ENCODE assay signal across 1 cellular context in the genomic region with DNA sequence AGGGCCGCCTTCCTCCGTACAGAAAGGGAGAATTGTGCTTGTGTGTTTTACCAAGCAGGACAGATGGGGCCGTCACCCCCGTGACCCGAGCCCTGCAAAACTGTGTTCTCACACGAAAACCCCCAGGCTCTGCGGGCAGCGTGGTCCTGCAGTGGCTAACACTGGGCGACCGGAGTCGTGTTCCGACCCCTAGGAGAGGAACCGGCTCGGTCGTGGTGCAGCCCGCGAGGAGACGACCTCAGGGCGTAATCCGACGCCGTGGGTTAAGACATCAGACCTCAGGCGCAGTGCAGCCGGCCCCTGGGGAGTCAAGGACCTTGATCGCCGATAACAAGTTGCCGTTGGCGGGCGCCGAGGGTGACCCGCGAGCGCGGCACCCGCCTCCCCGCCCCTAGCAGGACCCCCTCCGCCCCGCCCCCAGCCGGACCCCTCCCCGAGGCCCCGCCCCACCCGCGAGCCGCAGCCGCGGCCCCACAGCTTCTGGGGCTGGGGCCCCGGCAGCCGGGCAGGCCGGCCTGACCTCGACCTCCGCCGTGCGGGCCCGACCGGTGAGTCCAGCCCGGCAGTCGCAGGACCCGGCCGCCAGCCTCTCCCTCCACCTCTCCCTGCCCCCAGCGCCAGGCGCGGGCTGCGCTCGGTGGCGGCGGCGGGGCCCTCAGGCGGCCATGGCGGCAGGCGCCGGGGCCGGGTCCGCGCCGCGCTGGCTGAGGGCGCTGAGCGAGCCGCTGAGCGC.
TF ChIP-seq lines count a peak whose summit lies in the region.

Gene CHPT1, plus strand, starts transcription at position 444 of the 733 bp plus-strand sequence. Its CDS starts 222 bp downstream, at position 666.

TF ChIP-seq in HepG2, 621 proteins besides CTCF, POLR2A, EP300 and RAD21 (continued from another document and continues in another):
- TF ChIP-seq ZNF672 (CRISPR knock-in tag; IDR thresholded peaks at IDR 0.05) (no peak; the same call in 1 of the 2 replicates), ZNF543 (CRISPR knock-in tag; IDR thresholded peaks at IDR 0.05) (no peak), EED (CRISPR knock-in tag; IDR thresholded peaks at IDR 0.05) (no peak), NBN (conservative IDR thresholded peaks at IDR 0.05) (no peak), ZMAT3 (CRISPR knock-in tag; conservative IDR thresholded peaks at IDR 0.05) (peak; percentile 47; the same call in 1 of the 2 replicates), ZNF232 (CRISPR knock-in tag; IDR thresholded peaks at IDR 0.05; ENCODE audit: borderline replicate concordance) (peak; percentile 81; the same call in 1 of the 2 replicates), SIX4 (CRISPR knock-in tag; IDR thresholded peaks at IDR 0.05) (peak; percentile 95), CHD2 (IDR thresholded peaks at IDR 0.05; ENCODE audit: low read depth, low read length) (no peak), ZFP36 (IDR thresholded peaks at IDR 0.05; ENCODE audit: borderline replicate concordance, low read depth, low read length, partially characterized antibody) (no peak), MEIS2 (CRISPR knock-in tag; IDR thresholded peaks at IDR 0.05) (0 out of 2 replicates have a peak, but pooled peaks have one; percentile 19), ZSCAN29 (CRISPR knock-in tag; conservative IDR thresholded peaks at IDR 0.05) (no peak), CEBPG (CRISPR knock-in tag; IDR thresholded peaks at IDR 0.05) (peak; percentile 44; the same call in 1 of the 2 replicates), IRF9 (CRISPR knock-in tag; IDR thresholded peaks at IDR 0.05; ENCODE audit: borderline replicate concordance) (no peak), ZMAT5 (CRISPR knock-in tag; IDR thresholded peaks at IDR 0.05; ENCODE audit: borderline replicate concordance, low read depth) (no peak), YEATS4 (CRISPR knock-in tag; IDR thresholded peaks at IDR 0.05; ENCODE audit: borderline replicate concordance) (peak; percentile 56; the same call in 1 of the 2 replicates), TARDBP (CRISPR knock-in tag; IDR thresholded peaks at IDR 0.05) (no peak), ZNF260 (CRISPR knock-in tag; IDR thresholded peaks at IDR 0.05; ENCODE audit: borderline replicate concordance, low read depth) (no peak), MATR3 (CRISPR knock-in tag; IDR thresholded peaks at IDR 0.05) (no peak), BRCA1 (CRISPR knock-in tag; IDR thresholded peaks at IDR 0.05) (peak; percentile 89), GMEB2 (CRISPR knock-in tag; IDR thresholded peaks at IDR 0.05; ENCODE audit: low read depth) (no peak), EHMT2 (IDR thresholded peaks at IDR 0.05; ENCODE audit: borderline replicate concordance, low read depth, low read length) (no peak), TFDP1 (CRISPR knock-in tag; IDR thresholded peaks at IDR 0.05; ENCODE audit: borderline replicate concordance) (no peak; the same call in 1 of the 2 replicates), ZNF383 (CRISPR knock-in tag; IDR thresholded peaks at IDR 0.05; ENCODE audit: borderline replicate concordance) (no peak), MXI1 (IDR thresholded peaks at IDR 0.05; ENCODE audit: borderline replicate concordance, low read depth, low read length) (peak; percentile 8; the same call in 2 of the 3 replicates), ZNF556 (CRISPR knock-in tag; IDR thresholded peaks at IDR 0.05; ENCODE audit: borderline replicate concordance) (no peak), SNRNP70 (IDR thresholded peaks at IDR 0.05; ENCODE audit: low read depth, low read length) (no peak), GTF2F1 (IDR thresholded peaks at IDR 0.05; ENCODE audit: low read length) (no peak), SETDB1 (CRISPR knock-in tag; IDR thresholded peaks at IDR 0.05; ENCODE audit: borderline replicate concordance) (no peak), THYN1 (CRISPR knock-in tag; IDR thresholded peaks at IDR 0.05; ENCODE audit: borderline replicate concordance, low read depth) (no peak), LCORL (IDR thresholded peaks at IDR 0.05) (no peak), LCORL (CRISPR knock-in tag; IDR thresholded peaks at IDR 0.05) (peak; percentile 49; the same call in 1 of the 2 replicates)
- TF ChIP-seq, protein P1, sequence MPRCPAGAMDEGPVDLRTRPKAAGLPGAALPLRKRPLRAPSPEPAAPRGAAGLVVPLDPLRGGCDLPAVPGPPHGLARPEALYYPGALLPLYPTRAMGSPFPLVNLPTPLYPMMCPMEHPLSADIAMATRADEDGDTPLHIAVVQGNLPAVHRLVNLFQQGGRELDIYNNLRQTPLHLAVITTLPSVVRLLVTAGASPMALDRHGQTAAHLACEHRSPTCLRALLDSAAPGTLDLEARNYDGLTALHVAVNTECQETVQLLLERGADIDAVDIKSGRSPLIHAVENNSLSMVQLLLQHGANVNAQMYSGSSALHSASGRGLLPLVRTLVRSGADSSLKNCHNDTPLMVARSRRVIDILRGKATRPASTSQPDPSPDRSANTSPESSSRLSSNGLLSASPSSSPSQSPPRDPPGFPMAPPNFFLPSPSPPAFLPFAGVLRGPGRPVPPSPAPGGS (CRISPR knock-in tag; IDR thresholded peaks at IDR 0.05): no peak
- TF ChIP-seq, protein P2, sequence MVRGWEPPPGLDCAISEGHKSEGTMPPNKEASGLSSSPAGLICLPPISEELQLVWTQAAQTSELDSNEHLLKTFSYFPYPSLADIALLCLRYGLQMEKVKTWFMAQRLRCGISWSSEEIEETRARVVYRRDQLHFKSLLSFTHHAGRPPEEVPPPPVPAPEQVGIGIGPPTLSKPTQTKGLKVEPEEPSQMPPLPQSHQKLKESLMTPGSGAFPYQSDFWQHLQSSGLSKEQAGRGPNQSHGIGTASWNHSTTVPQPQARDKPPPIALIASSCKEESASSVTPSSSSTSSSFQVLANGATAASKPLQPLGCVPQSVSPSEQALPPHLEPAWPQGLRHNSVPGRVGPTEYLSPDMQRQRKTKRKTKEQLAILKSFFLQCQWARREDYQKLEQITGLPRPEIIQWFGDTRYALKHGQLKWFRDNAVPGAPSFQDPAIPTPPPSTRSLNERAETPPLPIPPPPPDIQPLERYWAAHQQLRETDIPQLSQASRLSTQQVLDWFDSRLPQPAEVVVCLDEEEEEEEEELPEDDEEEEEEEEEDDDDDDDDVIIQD (CRISPR knock-in tag; IDR thresholded peaks at IDR 0.05; ENCODE audit: low read depth): no peak
- TF ChIP-seq, protein P3, sequence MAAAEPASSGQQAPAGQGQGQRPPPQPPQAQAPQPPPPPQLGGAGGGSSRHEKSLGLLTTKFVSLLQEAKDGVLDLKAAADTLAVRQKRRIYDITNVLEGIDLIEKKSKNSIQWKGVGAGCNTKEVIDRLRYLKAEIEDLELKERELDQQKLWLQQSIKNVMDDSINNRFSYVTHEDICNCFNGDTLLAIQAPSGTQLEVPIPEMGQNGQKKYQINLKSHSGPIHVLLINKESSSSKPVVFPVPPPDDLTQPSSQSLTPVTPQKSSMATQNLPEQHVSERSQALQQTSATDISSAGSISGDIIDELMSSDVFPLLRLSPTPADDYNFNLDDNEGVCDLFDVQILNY (CRISPR knock-in tag; conservative IDR thresholded peaks at IDR 0.05): no peak
- TF ChIP-seq, protein P4, sequence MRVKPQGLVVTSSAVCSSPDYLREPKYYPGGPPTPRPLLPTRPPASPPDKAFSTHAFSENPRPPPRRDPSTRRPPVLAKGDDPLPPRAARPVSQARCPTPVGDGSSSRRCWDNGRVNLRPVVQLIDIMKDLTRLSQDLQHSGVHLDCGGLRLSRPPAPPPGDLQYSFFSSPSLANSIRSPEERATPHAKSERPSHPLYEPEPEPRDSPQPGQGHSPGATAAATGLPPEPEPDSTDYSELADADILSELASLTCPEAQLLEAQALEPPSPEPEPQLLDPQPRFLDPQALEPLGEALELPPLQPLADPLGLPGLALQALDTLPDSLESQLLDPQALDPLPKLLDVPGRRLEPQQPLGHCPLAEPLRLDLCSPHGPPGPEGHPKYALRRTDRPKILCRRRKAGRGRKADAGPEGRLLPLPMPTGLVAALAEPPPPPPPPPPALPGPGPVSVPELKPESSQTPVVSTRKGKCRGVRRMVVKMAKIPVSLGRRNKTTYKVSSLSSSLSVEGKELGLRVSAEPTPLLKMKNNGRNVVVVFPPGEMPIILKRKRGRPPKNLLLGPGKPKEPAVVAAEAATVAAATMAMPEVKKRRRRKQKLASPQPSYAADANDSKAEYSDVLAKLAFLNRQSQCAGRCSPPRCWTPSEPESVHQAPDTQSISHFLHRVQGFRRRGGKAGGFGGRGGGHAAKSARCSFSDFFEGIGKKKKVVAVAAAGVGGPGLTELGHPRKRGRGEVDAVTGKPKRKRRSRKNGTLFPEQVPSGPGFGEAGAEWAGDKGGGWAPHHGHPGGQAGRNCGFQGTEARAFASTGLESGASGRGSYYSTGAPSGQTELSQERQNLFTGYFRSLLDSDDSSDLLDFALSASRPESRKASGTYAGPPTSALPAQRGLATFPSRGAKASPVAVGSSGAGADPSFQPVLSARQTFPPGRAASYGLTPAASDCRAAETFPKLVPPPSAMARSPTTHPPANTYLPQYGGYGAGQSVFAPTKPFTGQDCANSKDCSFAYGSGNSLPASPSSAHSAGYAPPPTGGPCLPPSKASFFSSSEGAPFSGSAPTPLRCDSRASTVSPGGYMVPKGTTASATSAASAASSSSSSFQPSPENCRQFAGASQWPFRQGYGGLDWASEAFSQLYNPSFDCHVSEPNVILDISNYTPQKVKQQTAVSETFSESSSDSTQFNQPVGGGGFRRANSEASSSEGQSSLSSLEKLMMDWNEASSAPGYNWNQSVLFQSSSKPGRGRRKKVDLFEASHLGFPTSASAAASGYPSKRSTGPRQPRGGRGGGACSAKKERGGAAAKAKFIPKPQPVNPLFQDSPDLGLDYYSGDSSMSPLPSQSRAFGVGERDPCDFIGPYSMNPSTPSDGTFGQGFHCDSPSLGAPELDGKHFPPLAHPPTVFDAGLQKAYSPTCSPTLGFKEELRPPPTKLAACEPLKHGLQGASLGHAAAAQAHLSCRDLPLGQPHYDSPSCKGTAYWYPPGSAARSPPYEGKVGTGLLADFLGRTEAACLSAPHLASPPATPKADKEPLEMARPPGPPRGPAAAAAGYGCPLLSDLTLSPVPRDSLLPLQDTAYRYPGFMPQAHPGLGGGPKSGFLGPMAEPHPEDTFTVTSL (CRISPR knock-in tag; IDR thresholded peaks at IDR 0.05; ENCODE audit: borderline replicate concordance): no peak
- TF ChIP-seq, protein P5, sequence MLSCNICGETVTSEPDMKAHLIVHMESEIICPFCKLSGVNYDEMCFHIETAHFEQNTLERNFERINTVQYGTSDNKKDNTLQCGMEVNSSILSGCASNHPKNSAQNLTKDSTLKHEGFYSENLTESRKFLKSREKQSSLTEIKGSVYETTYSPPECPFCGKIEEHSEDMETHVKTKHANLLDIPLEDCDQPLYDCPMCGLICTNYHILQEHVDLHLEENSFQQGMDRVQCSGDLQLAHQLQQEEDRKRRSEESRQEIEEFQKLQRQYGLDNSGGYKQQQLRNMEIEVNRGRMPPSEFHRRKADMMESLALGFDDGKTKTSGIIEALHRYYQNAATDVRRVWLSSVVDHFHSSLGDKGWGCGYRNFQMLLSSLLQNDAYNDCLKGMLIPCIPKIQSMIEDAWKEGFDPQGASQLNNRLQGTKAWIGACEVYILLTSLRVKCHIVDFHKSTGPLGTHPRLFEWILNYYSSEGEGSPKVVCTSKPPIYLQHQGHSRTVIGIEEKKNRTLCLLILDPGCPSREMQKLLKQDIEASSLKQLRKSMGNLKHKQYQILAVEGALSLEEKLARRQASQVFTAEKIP (CRISPR knock-in tag; IDR thresholded peaks at IDR 0.05; ENCODE audit: borderline replicate concordance): no peak
- TF ChIP-seq, protein P6, sequence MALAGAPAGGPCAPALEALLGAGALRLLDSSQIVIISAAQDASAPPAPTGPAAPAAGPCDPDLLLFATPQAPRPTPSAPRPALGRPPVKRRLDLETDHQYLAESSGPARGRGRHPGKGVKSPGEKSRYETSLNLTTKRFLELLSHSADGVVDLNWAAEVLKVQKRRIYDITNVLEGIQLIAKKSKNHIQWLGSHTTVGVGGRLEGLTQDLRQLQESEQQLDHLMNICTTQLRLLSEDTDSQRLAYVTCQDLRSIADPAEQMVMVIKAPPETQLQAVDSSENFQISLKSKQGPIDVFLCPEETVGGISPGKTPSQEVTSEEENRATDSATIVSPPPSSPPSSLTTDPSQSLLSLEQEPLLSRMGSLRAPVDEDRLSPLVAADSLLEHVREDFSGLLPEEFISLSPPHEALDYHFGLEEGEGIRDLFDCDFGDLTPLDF (CRISPR knock-in tag; IDR thresholded peaks at IDR 0.05): peak; percentile 81
- TF ChIP-seq, protein P7, sequence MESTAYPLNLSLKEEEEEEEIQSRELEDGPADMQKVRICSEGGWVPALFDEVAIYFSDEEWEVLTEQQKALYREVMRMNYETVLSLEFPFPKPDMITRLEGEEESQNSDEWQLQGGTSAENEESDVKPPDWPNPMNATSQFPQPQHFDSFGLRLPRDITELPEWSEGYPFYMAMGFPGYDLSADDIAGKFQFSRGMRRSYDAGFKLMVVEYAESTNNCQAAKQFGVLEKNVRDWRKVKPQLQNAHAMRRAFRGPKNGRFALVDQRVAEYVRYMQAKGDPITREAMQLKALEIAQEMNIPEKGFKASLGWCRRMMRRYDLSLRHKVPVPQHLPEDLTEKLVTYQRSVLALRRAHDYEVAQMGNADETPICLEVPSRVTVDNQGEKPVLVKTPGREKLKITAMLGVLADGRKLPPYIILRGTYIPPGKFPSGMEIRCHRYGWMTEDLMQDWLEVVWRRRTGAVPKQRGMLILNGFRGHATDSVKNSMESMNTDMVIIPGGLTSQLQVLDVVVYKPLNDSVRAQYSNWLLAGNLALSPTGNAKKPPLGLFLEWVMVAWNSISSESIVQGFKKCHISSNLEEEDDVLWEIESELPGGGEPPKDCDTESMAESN (CRISPR knock-in tag; conservative IDR thresholded peaks at IDR 0.05): 0 out of 2 replicates have a peak, but pooled peaks have one; percentile 1
